Comparison of ENCODE assay signal across 19 cellular contexts in the genomic region with DNA sequence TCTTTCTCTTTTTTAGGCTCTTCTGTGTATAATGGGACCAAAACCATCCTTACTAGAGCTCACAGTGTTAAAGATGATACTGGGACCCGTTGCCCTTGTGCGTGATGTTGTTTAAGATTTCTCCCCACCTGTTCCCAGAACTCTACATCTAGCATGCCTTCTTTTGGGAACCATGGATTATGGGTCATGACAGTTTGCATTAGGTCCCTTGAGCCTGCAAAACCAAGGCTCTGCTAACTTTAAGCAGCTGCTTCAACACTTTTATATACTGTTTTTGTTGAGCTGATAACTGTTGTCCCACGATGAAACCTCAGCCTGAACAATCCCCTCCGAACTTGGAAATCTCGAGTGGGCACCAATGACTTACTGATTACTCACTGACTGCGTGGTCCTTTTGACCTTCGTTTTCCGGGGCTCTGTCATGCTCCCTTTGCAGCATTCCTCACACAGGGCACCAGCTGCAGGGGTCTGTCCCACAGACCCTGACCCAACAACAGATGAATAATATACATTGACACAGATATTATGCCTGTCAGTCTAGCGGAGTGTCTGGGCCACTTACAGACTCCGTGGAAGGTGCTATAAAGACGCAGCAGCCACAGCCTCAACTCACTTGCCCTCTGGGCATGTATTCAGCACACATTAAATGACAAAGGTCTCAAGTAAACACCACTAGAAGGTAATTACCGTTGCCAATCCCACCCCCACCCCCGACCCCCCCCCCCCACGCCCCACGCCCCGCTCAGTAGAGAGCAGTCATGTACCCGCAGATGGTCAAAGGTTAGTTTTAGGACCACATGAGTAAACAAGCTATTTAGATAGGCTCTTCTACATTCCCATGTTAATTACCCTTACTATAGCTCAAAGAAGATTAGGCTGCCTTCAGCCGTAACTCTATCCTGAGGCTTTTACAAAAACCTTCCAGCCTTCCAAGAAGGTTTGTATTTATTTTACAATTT.
DNase-seq lines count a peak whose midpoint lies in the region; ATAC-seq and TF ChIP-seq lines count a peak whose summit lies in the region.
"Had no signal": no experiment of that assay in that cellular context is flagged by ENCODE, and none has a peak within 500 bp of the region (broad histone marks: within the 10 kb centered on the region; RNA-seq: fewer than 3 reads in every experiment).

No MANE protein-coding gene starts in this region.

- peak overlapping the region; percentile 32 for H2BK20ac ChIP-seq in H9 (ENCODE audit: low read depth, low read length, poor library complexity, severe bottlenecking)

- H2BK120ac ChIP-seq in H9 (ENCODE audit: low read depth, low read length, poor library complexity, severe bottlenecking) = no peak overlapping the region

- no peak overlapping the region for H3K23ac ChIP-seq in H9 (ENCODE audit: insufficient read length, low read depth, low read length)

- no peak overlapping the region for H3T11ph ChIP-seq in H9 (ENCODE audit: low read length)

- no peak overlapping the region for H2BK5ac ChIP-seq in H9 (ENCODE audit: insufficient read length, low read length)

- no peak overlapping the region for H3K14ac ChIP-seq in H9 (ENCODE audit: insufficient read depth, low read length)

- H3K27me3 Mint-ChIP-seq in H9 (ENCODE audit: low read depth) = no peaks in the 10 kb centered on the region
- no peaks in the 10 kb centered on the region for H3K27me3 Mint-ChIP-seq in nephron progenitor cell (ENCODE audit: low read depth, poor library complexity)
- no peaks in the 10 kb centered on the region for H3K27me3 Mint-ChIP-seq in progenitor cell of endocrine pancreas

- H2AFZ ChIP-seq in H9 (ENCODE audit: low read length) = no peak overlapping the region

- DNase-seq in H9 (peak; percentile 58), NCI-H82 (lab: John Stamatoyannopoulos, UW) (peak; percentile 71), nephron progenitor cell (no peak), T-helper 2 cell (no peak), progenitor cell of endocrine pancreas (ENCODE audit: low spot score, unreplicated experiment) (no peak), ureter (ENCODE audit: low spot score) (no peak)
- DNase-seq: activated CD8-positive, alpha-beta T cell treated with anti-CD3 and anti-CD28 coated beads, Interleukin-2, amount 10 ng/mL, durations not matched to agents 7 days and 5 days; activated naive CD4-positive, alpha-beta T cell; activated T-cell treated with anti-CD3 and anti-CD28 coated beads, Interleukin-2, amount 50 U/mL, for 1 hour; NCI-H1048; NCI-H187 treated with DMSO at 0.1 percent for 48 hours; NK-92 treated with Interleukin-12 subunit alpha and Interleukin-12 subunit beta, amount 100 ng/mL, for 24 hours; stimulated activated CD4-positive, alpha-beta T cell treated with anti-CD3 and anti-CD28 coated beads, Interleukin-1b, Interleukin-23, amount 100 ng/mL, for 48 hours had no signal

- ATAC-seq in HG03378 (IDR thresholded peaks at IDR 0.05; ENCODE audit: unreplicated experiment) = no peak
- ATAC-seq: activated CD4-positive, CD25-positive, alpha-beta regulatory T cell treated with anti-CD3 and anti-CD28 coated beads, Interleukin-2, amount 50 U/mL, for 24 hours; activated CD8-positive, alpha-beta T cell treated with anti-CD3 and anti-CD28 coated beads, Interleukin-2, amount 10 ng/mL, durations not matched to agents 7 days and 5 days had no signal

- peak overlapping the region; percentile 12 for H2BK15ac ChIP-seq in H9 (ENCODE audit: low read depth, low read length)

- no peak overlapping the region for H2BK12ac ChIP-seq in H9 (ENCODE audit: insufficient read length, low read depth, low read length)

- H3K9me3 ChIP-seq in H9 (ENCODE audit: control insufficient read depth, low read depth, low read length) (no peaks in the 10 kb centered on the region), ectodermal cell (ENCODE audit: control insufficient read depth, low read length) (no peaks in the 10 kb centered on the region)
- H3K9me3 ChIP-seq: adrenal gland had no signal

- no peak overlapping the region for H4K8ac ChIP-seq in H9 (replicated peaks; ENCODE audit: insufficient read length, low read depth, low read length)

- WGBS in H9 (ENCODE audit: extremely low coverage, insufficient read length, low lambda C conversion rate) = no CpG with 5 or more reads among the region's 18 CpGs
- 56 to 64% methylated on average over 13 to 15 of the region's 18 CpGs for WGBS in ectodermal cell, 2 experiments

- peaks cover 59 to 67% of the 10 kb centered on the region in 2 experiments for H3K4me1 Mint-ChIP-seq in H9
- peaks cover 48% of the 10 kb centered on the region for H3K4me1 Mint-ChIP-seq in nephron progenitor cell
- H3K4me1 Mint-ChIP-seq in progenitor cell of endocrine pancreas (ENCODE audit: low read depth) = peaks cover 8% of the 10 kb centered on the region

- peaks cover 0 to 8% (median 3%) of the 10 kb centered on the region in 3 experiments; a peak in 3 of 7 replicates for H3K36me3 Mint-ChIP-seq in H9 (ENCODE audit: insufficient read depth in 1 of 3, low read depth in 3 of 3)
- no peaks in the 10 kb centered on the region for H3K36me3 Mint-ChIP-seq in nephron progenitor cell (ENCODE audit: low read depth)
- H3K36me3 Mint-ChIP-seq in progenitor cell of endocrine pancreas (ENCODE audit: insufficient read depth) = peaks cover 5% of the 10 kb centered on the region
- H3K36me3 Mint-ChIP-seq: mesothelial cell of epicardium had no signal

- no peaks in the 10 kb centered on the region for H3K36me3 ChIP-seq in ectodermal cell (ENCODE audit: control insufficient read depth, insufficient read depth, low read length)
- H3K36me3 ChIP-seq: adrenal gland had no signal

- no peak overlapping the region for H3K18ac ChIP-seq in H9 (ENCODE audit: insufficient read length, low read depth, low read length)

- H3K9ac ChIP-seq in H9 (ENCODE audit: extremely low read depth, insufficient read length, low read length) = no peak overlapping the region

- H2AK5ac ChIP-seq in H9 (ENCODE audit: insufficient read length, low read length) = no peak overlapping the region

- no peak overlapping the region for H3K4ac ChIP-seq in H9 (ENCODE audit: low read depth, low read length)

- peaks cover 2% of the 10 kb centered on the region for H3K23me2 ChIP-seq in H9 (ENCODE audit: insufficient read length, low read depth, low read length, poor library complexity, severe bottlenecking)

- no peaks in the 10 kb centered on the region for H3K79me2 ChIP-seq in H9 (ENCODE audit: insufficient read depth, low read length)

- H3K27me3 ChIP-seq in H9 (ENCODE audit: insufficient read depth, low read length) (no peaks in the 10 kb centered on the region), ectodermal cell (ENCODE audit: control insufficient read depth, insufficient read depth, low read length, poor library complexity, severe bottlenecking) (no peaks in the 10 kb centered on the region)
- H3K27me3 ChIP-seq: adrenal gland had no signal

- no peak overlapping the region for H4K5ac ChIP-seq in H9 (ENCODE audit: insufficient read length, low read depth, low read length)

- H3K27ac ChIP-seq in H9 (ENCODE audit: insufficient read length, low read depth, low read length) = no peak overlapping the region
- H3K27ac ChIP-seq in ectodermal cell (ENCODE audit: insufficient read depth, low read depth, low read length, poor library complexity, severe bottlenecking) = peak overlapping the region; percentile 61
- H3K27ac ChIP-seq: adrenal gland had no signal

- no peak overlapping the region for H3K56ac ChIP-seq in H9 (ENCODE audit: insufficient read length, low read depth, low read length)

- no peaks in the 10 kb centered on the region for H4K20me1 ChIP-seq in H9 (ENCODE audit: control insufficient read depth, insufficient read depth, insufficient read length)

- no peak for TF ChIP-seq CTCF in H9 (conservative IDR thresholded peaks at IDR 0.05)
- TF ChIP-seq CTCF in nephron progenitor cell (IDR thresholded peaks at IDR 0.05) = no peak
- no peak for TF ChIP-seq CTCF in progenitor cell of endocrine pancreas (IDR thresholded peaks at IDR 0.05; ENCODE audit: unreplicated experiment)

- H3K4me1 ChIP-seq in H9 (ENCODE audit: insufficient read depth, low read length) (peaks cover 16% of the 10 kb centered on the region; the same call in 1 of the 2 replicates), ectodermal cell (ENCODE audit: control insufficient read depth, insufficient read depth, low read length) (peaks cover 38% of the 10 kb centered on the region)

- no peaks in the 10 kb centered on the region for H3K79me1 ChIP-seq in H9 (ENCODE audit: insufficient read depth, low read depth, low read length, poor library complexity, severe bottlenecking)

- H3K9me3 Mint-ChIP-seq in H9 (peaks cover 0 to 3% of the 10 kb centered on the region in 2 experiments; a peak in 2 of 5 replicates), nephron progenitor cell (peaks cover 9% of the 10 kb centered on the region), progenitor cell of endocrine pancreas (ENCODE audit: low read depth) (peaks cover 23% of the 10 kb centered on the region)
- H3K9me3 Mint-ChIP-seq: nephron had no signal

- H3K4me3 Mint-ChIP-seq in H9 = peak overlapping the region in 1 of 2 experiments; percentile 3; a peak in 1 of 5 replicates
- H3K4me3 Mint-ChIP-seq in nephron progenitor cell = peak overlapping the region; percentile 51
- no peak overlapping the region for H3K4me3 Mint-ChIP-seq in progenitor cell of endocrine pancreas (ENCODE audit: low read depth)
- H3K4me3 Mint-ChIP-seq: activated CD8-positive, alpha-beta T cell treated with anti-CD3 and anti-CD28 coated beads, Interleukin-2, amount 10 ng/mL, durations not matched to agents 7 days and 5 days; mesothelial cell of epicardium; nephron had no signal

- no peak overlapping the region for H3K4me2 ChIP-seq in H9 (ENCODE audit: insufficient read depth, insufficient read length, low read length)

- H4K91ac ChIP-seq in H9 (ENCODE audit: insufficient read length, low read depth, low read length) = peak overlapping the region; percentile 75

- H3K4me3 ChIP-seq in ectodermal cell (ENCODE audit: insufficient read depth, low read depth, low read length) = no peak overlapping the region
- H3K4me3 ChIP-seq: adrenal gland had no signal

- H3K27ac Mint-ChIP-seq in H9 (peak overlapping the region in 2 of 3 experiments; percentile 53 to 79; a peak in 4 of 7 replicates), nephron progenitor cell (peak overlapping the region; percentile 86), progenitor cell of endocrine pancreas (no peak overlapping the region)
- H3K27ac Mint-ChIP-seq: activated CD8-positive, alpha-beta T cell treated with anti-CD3 and anti-CD28 coated beads, Interleukin-2, amount 10 ng/mL, durations not matched to agents 7 days and 5 days; mesothelial cell of epicardium; nephron had no signal

Comparison
In these comparisons a context has a peak if more than half of its experiments do, and no peak if none do; other contexts are left out.
1. DNase-seq: peak in H9 (single experiment) and NCI-H82 (single experiment); none in nephron progenitor cell (single experiment), T-helper 2 cell (0 of 5), progenitor cell of endocrine pancreas (single experiment) and ureter (single experiment).